22 cellular contexts compared by ENCODE assay signal in genomic region chr1:113103977-113104376, GRCh38.
"Had no signal": no experiment of that assay in that cellular context is flagged by ENCODE, and none has a peak within 500 bp of the region (broad histone marks: within the 10 kb centered on the region; RNA-seq: fewer than 3 reads in every experiment).

No MANE protein-coding gene starts in this region.

- ATAC-seq: activated CD4-positive, alpha-beta T cell treated with anti-CD3 and anti-CD28 coated beads for 36 hours; left lung; lower lobe of right lung; right lobe of liver; stimulated activated naive B cell treated with anti-CD40 and anti-IgM and Interleukin-4, amounts not matched to agents 10 μg/mL and 1 μg/mL and 100 μg/mL, for 72 hours; upper lobe of right lung had no signal

- H3K4me1 Mint-ChIP-seq: activated CD4-positive, alpha-beta T cell treated with anti-CD3 and anti-CD28 coated beads for 36 hours; nephron progenitor cell had no signal

- H3K27me3 Mint-ChIP-seq: activated CD4-positive, alpha-beta T cell treated with anti-CD3 and anti-CD28 coated beads for 36 hours; stimulated activated naive B cell treated with anti-CD40 and anti-IgM and Interleukin-4, amounts not matched to agents 10 μg/mL and 1 μg/mL and 100 μg/mL, for 72 hours had no signal

- H3K4me3 Mint-ChIP-seq: activated CD4-positive, alpha-beta T cell treated with anti-CD3 and anti-CD28 coated beads for 36 hours; nephron progenitor cell; stimulated activated naive B cell treated with anti-CD40 and anti-IgM and Interleukin-4, amounts not matched to agents 10 μg/mL and 1 μg/mL and 100 μg/mL, for 72 hours had no signal

- DNase-seq: activated CD4-positive, alpha-beta T cell treated with anti-CD3 and anti-CD28 coated beads for 36 hours; activated CD4-positive, CD25-positive, alpha-beta regulatory T cell; activated CD8-positive, alpha-beta memory T cell treated with anti-CD3 and anti-CD28 coated beads for 24 hours; activated naive CD4-positive, alpha-beta T cell; central memory CD4-positive, alpha-beta T cell; dermis blood vessel endothelial cell; effector CD4-positive, alpha-beta T cell; esophagus squamous epithelium; foreskin melanocyte; kidney glomerular epithelial cell; left lung; lower lobe of right lung; mucosa of descending colon; nephron progenitor cell; right lobe of liver; SK-N-SH; stimulated activated CD4-positive, alpha-beta T cell treated with anti-CD3 and anti-CD28 coated beads, Interleukin-12 subunit alpha, Interleukin-12 subunit beta, amount 100 ng/mL, for 4 hours; stimulated activated CD4-positive, alpha-beta T cell treated with anti-CD3 and anti-CD28 coated beads, Interleukin-4, amount 100 ng/mL, for 24 hours; stimulated activated naive B cell treated with anti-CD40 and anti-IgM and Interleukin-4, amounts not matched to agents 10 μg/mL and 1 μg/mL and 100 μg/mL, for 72 hours; stomach; thyroid gland; upper lobe of right lung had no signal

- H3K9me3 Mint-ChIP-seq: nephron progenitor cell; stimulated activated naive B cell treated with anti-CD40 and anti-IgM and Interleukin-4, amounts not matched to agents 10 μg/mL and 1 μg/mL and 100 μg/mL, for 72 hours had no signal

- H3K27ac Mint-ChIP-seq: activated CD4-positive, alpha-beta T cell treated with anti-CD3 and anti-CD28 coated beads for 36 hours; stimulated activated naive B cell treated with anti-CD40 and anti-IgM and Interleukin-4, amounts not matched to agents 10 μg/mL and 1 μg/mL and 100 μg/mL, for 72 hours had no signal
